8 cellular contexts compared by ENCODE assay signal in genomic region chr21:45292399-45293213, GRCh38. TPM values are rescaled to one million over a fixed set of nuclear protein-coding genes. Genes with fewer than 3 reads are reported as not detected.
DNase-seq lines count a peak whose midpoint lies in the region; ATAC-seq and TF ChIP-seq lines count a peak whose summit lies in the region.

No MANE protein-coding gene starts in this region.

- H3K4me3 ChIP-seq in GM23248 (no peak overlapping the region), breast epithelium (peak overlapping the region in 1 of 3 donors; percentile 19)

- DNase-seq in ACHN (peak; percentile 78), GM23248 (peak; percentile 93), NCI-H2227 treated with DMSO at 0.1 percent for 48 hours (lab: John Stamatoyannopoulos, UW) (peak; percentile 74), breast epithelium (ENCODE audit: low spot score in 2 of 2) (peak; percentile 71 to 76), islet precursor cell (peak; percentile 96)
- DNase-seq in activated CD4-positive, CD25-positive, alpha-beta regulatory T cell (lab: John Stamatoyannopoulos, UW) = peak; percentile 45 to 64 (median 64)
- peak; percentile 58 to 62 for DNase-seq in stimulated activated CD4-positive, alpha-beta T cell treated with anti-CD3 and anti-CD28 coated beads, Interleukin-12 subunit alpha, Interleukin-12 subunit beta, amount 100 ng/mL, for 24 hours (ENCODE audit: low read depth in 2 of 2)

- H2AFZ ChIP-seq in GM23248 = no peak overlapping the region

- no peaks in the 10 kb centered on the region for H3K9me2 ChIP-seq in GM23248 (ENCODE audit: insufficient read depth)

- peaks cover 28% of the 10 kb centered on the region for H3F3A ChIP-seq in GM23248 (ENCODE audit: insufficient read depth)

- H4K20me1 ChIP-seq in GM23248 (ENCODE audit: insufficient read depth) = no peaks in the 10 kb centered on the region

- peaks cover 33% of the 10 kb centered on the region for H3K79me2 ChIP-seq in GM23248 (ENCODE audit: insufficient read depth)

- no peaks in the 10 kb centered on the region for H3K9me3 ChIP-seq in GM23248 (ENCODE audit: low read depth)
- H3K9me3 ChIP-seq in breast epithelium = no peaks in the 10 kb centered on the region

- in situ Hi-C loops in ACHN (cut with HindIII; ENCODE audit: low pct_ligation_motif_present, low pct_unique_long_range_greater_than_20kb, low sequenced_read_pairs) (no loop called here), GM23248 (cut with MboI) (loop anchor here (25.0 kb wide), 1 partner anchor 545 kb away; no protein-coding TSS in a partner anchor)

- H3K4me1 ChIP-seq in GM23248 (ENCODE audit: insufficient read depth) = peaks cover 35% of the 10 kb centered on the region
- peaks cover 11 to 12% of the 10 kb centered on the region in 2 donors for H3K4me1 ChIP-seq in breast epithelium

- 0 out of 2 replicates have a peak overlapping the region, but pooled peaks have one; percentile 41 for H3K9ac ChIP-seq in GM23248

- TF ChIP-seq CTCF in breast epithelium (IDR thresholded peaks at IDR 0.05) = peak; percentile 72 to 96 (median 95)

- WGBS in GM23248 (ENCODE audit: low coverage in 1 of 2, low lambda C conversion rate in 2 of 2, missing lambda C conversion rate in 2 of 2), 2 experiments = 17 to 18% methylated on average over 23 to 24 of the region's 24 CpGs

- H3K36me3 ChIP-seq in GM23248 (ENCODE audit: low read depth) (no peaks in the 10 kb centered on the region), breast epithelium (no peaks in the 10 kb centered on the region)

- H3K27ac ChIP-seq in GM23248 (no peak overlapping the region), breast epithelium (peak overlapping the region; percentile 83 to 97)

- H3K27me3 ChIP-seq in GM23248 (replicated peaks; ENCODE audit: insufficient read depth) = no peaks in the 10 kb centered on the region
- H3K27me3 ChIP-seq in breast epithelium = no peaks in the 10 kb centered on the region

- H3K4me2 ChIP-seq in GM23248 (ENCODE audit: unreplicated experiment) = no peak overlapping the region

- TF ChIP-seq POLR2A in breast epithelium (IDR thresholded peaks at IDR 0.05) = no peak

- ATAC-seq in HG03378 (IDR thresholded peaks at IDR 0.05; ENCODE audit: unreplicated experiment) = no peak

- intact Hi-C loops in breast epithelium (cut with DNase I; ENCODE audit: low total_unique reads) = loop anchor here (2.0 kb wide), 1 partner anchor 146 kb away; no protein-coding TSS in a partner anchor

RNA-seq across cellular contexts. Expression of gene POFUT2, which starts 4.9 kb away (rescaled TPM):
- total RNA-seq in GM23248 (2014; rRNA removed; shearing (Covaris generic)) = 48.2 and 54.0 TPM in 2 replicates
- 30.1 and 30.9 TPM in 2 replicates for polyA plus RNA-seq in GM23248 (2016; fragmentation: Nextera tagmentation; extraction: Ambion mirVana)
- 10 to 100 TPM; 20.0 to 22.9 (median 22.1) TPM for total RNA-seq in breast epithelium
